ENCODE assay signal across 9 cellular contexts in the genomic region with DNA sequence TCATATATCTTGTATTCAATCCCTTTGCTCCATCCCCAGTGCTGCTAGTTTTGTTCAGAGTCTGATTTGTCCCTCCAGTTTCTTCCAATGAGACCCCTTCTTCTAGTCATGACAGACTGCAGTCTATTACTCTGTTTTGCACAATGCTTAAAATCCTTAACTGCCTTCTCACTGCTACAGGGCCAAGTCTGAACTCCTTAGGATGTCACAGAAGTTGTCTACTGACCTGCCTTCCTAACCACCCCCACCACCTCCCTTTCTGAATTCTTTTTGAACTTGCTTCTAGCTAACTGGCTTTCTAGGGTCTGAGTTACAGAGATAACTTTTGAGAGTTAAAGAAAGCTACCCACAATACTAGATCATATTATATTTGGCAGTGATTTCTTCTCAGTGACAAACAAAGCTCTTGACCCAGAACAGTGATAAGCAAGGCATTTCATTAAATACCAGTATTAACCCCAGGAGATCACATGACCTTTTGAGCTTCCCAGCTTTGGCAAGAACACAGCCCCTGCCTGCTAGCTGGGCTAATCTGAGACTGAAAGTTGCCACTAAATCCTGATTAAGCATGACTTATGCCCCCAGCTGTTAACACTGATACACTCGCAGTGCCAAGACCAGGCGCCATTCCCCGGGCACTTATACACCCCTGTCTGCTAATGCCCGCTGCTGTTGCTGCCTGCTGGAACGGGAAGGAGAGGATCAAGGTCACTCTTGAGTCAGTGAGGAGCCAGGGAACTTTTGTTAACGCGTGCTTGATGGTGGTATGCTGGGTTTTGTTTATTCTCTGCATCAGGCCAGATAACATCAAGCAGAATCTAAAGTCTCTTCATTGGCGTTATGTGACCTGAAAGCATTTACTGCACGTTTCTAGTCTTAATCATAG. TPM values are rescaled to one million over a fixed set of nuclear protein-coding genes. Genes with fewer than 3 reads are reported as not detected.
DNase-seq lines count a peak whose midpoint lies in the region; ATAC-seq and TF ChIP-seq lines count a peak whose summit lies in the region.
"Had no signal": no experiment of that assay in that cellular context is flagged by ENCODE, and none has a peak within 500 bp of the region (broad histone marks: within the 10 kb centered on the region; RNA-seq: fewer than 3 reads in every experiment).

No MANE protein-coding gene starts in this region.

- WGBS in IMR-90 (ENCODE audit: extremely low coverage in 2 of 2, insufficient read length in 1 of 2), 2 experiments, result 0% methylated on average over 1 of the region's 9 CpGs; no CpG with 5 or more reads in 1 of the 2 experiments

- H3K27me3 ChIP-seq in IMR-90 (ENCODE audit: control insufficient read depth, insufficient read depth, low read length), result no peaks in the 10 kb centered on the region
- no peaks in the 10 kb centered on the region for H3K27me3 ChIP-seq in skeletal muscle satellite cell (ENCODE audit: control insufficient read depth, insufficient read depth, low read length)

- no peak overlapping the region for H2BK5ac ChIP-seq in IMR-90 (ENCODE audit: low read depth, low read length, poor library complexity, severe bottlenecking)

- H3K36me3 Mint-ChIP-seq in brain, result no peaks in the 10 kb centered on the region
- no peaks in the 10 kb centered on the region for H3K36me3 Mint-ChIP-seq in activated CD4-positive, alpha-beta T cell treated with anti-CD3 and anti-CD28 coated beads, Interleukin-2, amount 10 ng/mL, durations not matched to agents 24 days and 14 days (ENCODE audit: low read depth)
- H3K36me3 Mint-ChIP-seq in activated CD4-positive, alpha-beta T cell treated with anti-CD3 and anti-CD28 coated beads for 36 hours (ENCODE audit: low read depth), result no peaks in the 10 kb centered on the region

- POLR2A ChIA-PET in IMR-90 (lab: Charles Lee; ENCODE audit: unreplicated experiment), result no interaction called here
- POLR2A ChIA-PET in activated CD4-positive, alpha-beta T cell treated with anti-CD3 and anti-CD28 coated beads for 36 hours (lab: Charles Lee), result no interaction called here

- peak overlapping the region; percentile 3; the same call in 1 of the 2 replicates for H3K18ac ChIP-seq in IMR-90 (ENCODE audit: low read depth, low read length)

- H3K14ac ChIP-seq in IMR-90 (replicated peaks; ENCODE audit: low read depth, low read length), result peak overlapping the region; percentile 46

- TF ChIP-seq POLR2A in IMR-90 (IDR thresholded peaks at IDR 0.05; ENCODE audit: low read depth, low read length), result no peak

- peak overlapping the region; percentile 39; the same call in 2 of the 3 replicates for H2BK15ac ChIP-seq in IMR-90 (ENCODE audit: low read depth, low read length)

- in situ Hi-C loops in IMR-90 (cut with MboI; ENCODE audit: low sequenced_read_pairs), result loop anchor here (25.0 kb wide), 1 partner anchor 625 kb away; no protein-coding TSS in a partner anchor

- H3K4ac ChIP-seq in IMR-90 (ENCODE audit: low read depth, low read length), result peak overlapping the region; percentile 42

- H3K79me1 ChIP-seq in IMR-90 (ENCODE audit: low read depth in 1 of 2, low read length in 2 of 2), result no peaks in the 10 kb centered on the region

- peak overlapping the region; percentile 3; the same call in 1 of the 2 replicates for H4K5ac ChIP-seq in IMR-90 (ENCODE audit: low read depth, low read length)

- peak overlapping the region in 3 of 5 experiments; percentile 44 to 55 (median 50) for H3K4me3 Mint-ChIP-seq in brain
- H3K4me3 Mint-ChIP-seq in activated CD4-positive, alpha-beta T cell treated with anti-CD3 and anti-CD28 coated beads, Interleukin-2, amount 10 ng/mL, durations not matched to agents 24 days and 14 days, result no peak overlapping the region
- no peak overlapping the region for H3K4me3 Mint-ChIP-seq in activated CD4-positive, alpha-beta T cell treated with anti-CD3 and anti-CD28 coated beads for 36 hours
- H3K4me3 Mint-ChIP-seq: activated B cell treated with CpG ODN at 0.5 μM for 24 hours had no signal

- peak overlapping the region; percentile 6 for H2AK9ac ChIP-seq in IMR-90 (replicated peaks; ENCODE audit: low read depth, low read length, poor library complexity)

- TF ChIP-seq RAD21 in IMR-90 (IDR thresholded peaks at IDR 0.05; ENCODE audit: low read length), result no peak

- peak overlapping the region; percentile 78 for H2BK120ac ChIP-seq in IMR-90 (ENCODE audit: low read depth, low read length)

- DNase-seq in IMR-90, result peak; percentile 65
- DNase-seq in iris pigment epithelial cell (ENCODE audit: low read depth), result peak; percentile 52
- no peak for DNase-seq in kidney glomerular epithelial cell (lab: John Stamatoyannopoulos, UW)
- DNase-seq in stimulated activated CD4-positive, alpha-beta T cell treated with anti-CD3 and anti-CD28 coated beads, Interleukin-15, amount 100 ng/mL, for 24 hours, result no peak
- DNase-seq in activated CD4-positive, alpha-beta T cell treated with anti-CD3 and anti-CD28 coated beads, Interleukin-2, amount 10 ng/mL, durations not matched to agents 24 days and 14 days, result no peak
- no peak for DNase-seq in activated CD4-positive, alpha-beta T cell treated with anti-CD3 and anti-CD28 coated beads for 36 hours
- DNase-seq: activated B cell treated with CpG ODN at 0.5 μM for 24 hours had no signal

- peak overlapping the region in 2 of 5 experiments; percentile 11 to 20 for H3K27ac Mint-ChIP-seq in brain
- no peak overlapping the region for H3K27ac Mint-ChIP-seq in activated CD4-positive, alpha-beta T cell treated with anti-CD3 and anti-CD28 coated beads, Interleukin-2, amount 10 ng/mL, durations not matched to agents 24 days and 14 days
- no peak overlapping the region for H3K27ac Mint-ChIP-seq in activated CD4-positive, alpha-beta T cell treated with anti-CD3 and anti-CD28 coated beads for 36 hours
- H3K27ac Mint-ChIP-seq: activated B cell treated with CpG ODN at 0.5 μM for 24 hours had no signal

- peak; percentile 50 for ATAC-seq in IMR-90 (ENCODE audit: low read depth)
- no peak for ATAC-seq in activated CD4-positive, alpha-beta T cell treated with anti-CD3 and anti-CD28 coated beads for 36 hours

- H3K4me2 ChIP-seq in IMR-90 (ENCODE audit: low read depth, low read length) (peak overlapping the region; percentile 46), skeletal muscle satellite cell (ENCODE audit: low read length) (peak overlapping the region; percentile 89)

- no peaks in the 10 kb centered on the region for H3K27me3 Mint-ChIP-seq in brain
- H3K27me3 Mint-ChIP-seq in activated CD4-positive, alpha-beta T cell treated with anti-CD3 and anti-CD28 coated beads, Interleukin-2, amount 10 ng/mL, durations not matched to agents 24 days and 14 days, result peaks cover 20% of the 10 kb centered on the region
- peaks cover 35% of the 10 kb centered on the region for H3K27me3 Mint-ChIP-seq in activated CD4-positive, alpha-beta T cell treated with anti-CD3 and anti-CD28 coated beads for 36 hours

- peak overlapping the region; percentile 65 for H3K27ac ChIP-seq in IMR-90 (ENCODE audit: insufficient read depth, low read length)

- dilution Hi-C loops in IMR-90 (cut with HindIII; ENCODE audit: low sequenced_read_pairs, unreplicated experiment), result no loop called here

- H3K9me3 Mint-ChIP-seq in brain, result no peaks in the 10 kb centered on the region
- H3K9me3 Mint-ChIP-seq in activated CD4-positive, alpha-beta T cell treated with anti-CD3 and anti-CD28 coated beads, Interleukin-2, amount 10 ng/mL, durations not matched to agents 24 days and 14 days, result no peaks in the 10 kb centered on the region
- no peaks in the 10 kb centered on the region for H3K9me3 Mint-ChIP-seq in activated CD4-positive, alpha-beta T cell treated with anti-CD3 and anti-CD28 coated beads for 36 hours (ENCODE audit: low read depth)
- H3K9me3 Mint-ChIP-seq: activated B cell treated with CpG ODN at 0.5 μM for 24 hours had no signal

- H3K9me3 ChIP-seq in IMR-90 (ENCODE audit: control insufficient read depth, insufficient read depth, low read length) (no peaks in the 10 kb centered on the region), skeletal muscle satellite cell (replicated peaks; ENCODE audit: low read length) (no peaks in the 10 kb centered on the region)

- no peaks in the 10 kb centered on the region for H3K36me3 ChIP-seq in IMR-90 (ENCODE audit: control insufficient read depth, insufficient read depth, low read length)
- no peaks in the 10 kb centered on the region for H3K36me3 ChIP-seq in skeletal muscle satellite cell (ENCODE audit: insufficient read depth, low read length)

- no TSS peak for BruUV-seq in IMR-90 (replicated peaks; lab: Mats Ljungman, UMichigan)

- no peaks in the 10 kb centered on the region for H4K20me1 ChIP-seq in IMR-90 (ENCODE audit: insufficient read depth, low read length)

- H3K9ac ChIP-seq in IMR-90 (ENCODE audit: low read depth, low read length), result 0 out of 2 replicates have a peak overlapping the region, but pooled peaks have one; percentile 0
- H3K9ac ChIP-seq in skeletal muscle satellite cell (ENCODE audit: low read depth, low read length), result peak overlapping the region; percentile 77

- no peak overlapping the region; the same call in 1 of the 2 replicates for H2AK5ac ChIP-seq in IMR-90 (ENCODE audit: low read depth, low read length)

- peak overlapping the region; percentile 35; the same call in 1 of the 2 replicates for H3K23ac ChIP-seq in IMR-90 (ENCODE audit: low read depth, low read length)

- H3K4me1 Mint-ChIP-seq in brain, result peaks cover 31% of the 10 kb centered on the region
- no peaks in the 10 kb centered on the region for H3K4me1 Mint-ChIP-seq in activated CD4-positive, alpha-beta T cell treated with anti-CD3 and anti-CD28 coated beads, Interleukin-2, amount 10 ng/mL, durations not matched to agents 24 days and 14 days
- H3K4me1 Mint-ChIP-seq in activated CD4-positive, alpha-beta T cell treated with anti-CD3 and anti-CD28 coated beads for 36 hours, result peaks cover 3% of the 10 kb centered on the region
- H3K4me1 Mint-ChIP-seq: activated B cell treated with CpG ODN at 0.5 μM for 24 hours had no signal

- peak overlapping the region; percentile 60 for H2BK20ac ChIP-seq in IMR-90 (ENCODE audit: low read depth, low read length)

- no peak overlapping the region for H3K4me3 ChIP-seq in IMR-90 (ENCODE audit: insufficient read depth, low read depth, low read length)
- H3K4me3 ChIP-seq in skeletal muscle satellite cell (ENCODE audit: low read length), result peak overlapping the region; percentile 63

- CTCF ChIA-PET in IMR-90 (lab: Yijun Ruan, JAX), result interaction anchor here (0.6 to 2.3 kb wide), 10 partner anchors 10 to 592 kb away, joined by 3 to 20 read pairs (median 3); no protein-coding TSS in a partner anchor
- CTCF ChIA-PET in activated CD4-positive, alpha-beta T cell treated with anti-CD3 and anti-CD28 coated beads for 36 hours (lab: Charles Lee), result interaction anchor here (0.6 to 1.4 kb wide), 3 partner anchors 12 to 388 kb away, joined by 3 read pairs; no protein-coding TSS in a partner anchor

- H4K8ac ChIP-seq in IMR-90 (ENCODE audit: low read depth in 2 of 2, low read length in 2 of 2), result peak overlapping the region; percentile 33 to 43

- TF ChIP-seq CTCF in IMR-90 (conservative IDR thresholded peaks at IDR 0.05; ENCODE audit: low read depth, low read length) (no peak), brain (conservative IDR thresholded peaks at IDR 0.05) (no peak)

- H3K4me1 ChIP-seq in IMR-90 (ENCODE audit: control insufficient read depth, insufficient read depth, low read length) (peaks cover 9% of the 10 kb centered on the region), skeletal muscle satellite cell (ENCODE audit: control insufficient read depth, insufficient read depth, low read length) (peaks cover 37% of the 10 kb centered on the region)

- H3K9me1 ChIP-seq in IMR-90 (ENCODE audit: insufficient read depth, low read length), result no peaks in the 10 kb centered on the region

- H4K91ac ChIP-seq in IMR-90 (ENCODE audit: insufficient read depth, low read depth, low read length), result peak overlapping the region; percentile 35; the same call in 1 of the 2 replicates

- H3K56ac ChIP-seq in IMR-90 (ENCODE audit: extremely low read depth, insufficient read depth, low read length), result peak overlapping the region; percentile 19

- intact Hi-C loops in IMR-90 (cut with micrococcal nuclease), result loop anchor here (1.0 kb wide), 1 partner anchor 182 kb away; no protein-coding TSS in a partner anchor
- intact Hi-C loops in activated CD4-positive, alpha-beta T cell treated with anti-CD3 and anti-CD28 coated beads, Interleukin-2, amount 10 ng/mL, durations not matched to agents 24 days and 14 days (cut with micrococcal nuclease), result no loop called here
- intact Hi-C loops in activated CD4-positive, alpha-beta T cell treated with anti-CD3 and anti-CD28 coated beads for 36 hours (cut with DNase I, micrococcal nuclease), result no loop called here

- peak overlapping the region; percentile 82 for H2AFZ ChIP-seq in IMR-90 (replicated peaks; ENCODE audit: low read length, poor library complexity)

RNA-seq across cellular contexts. Expression of a gene that starts 36.4 kb away (rescaled TPM):
- 49.2 and 62.2 TPM in 2 replicates for total RNA-seq in IMR-90 (2012; rRNA removed)
- polyA plus RNA-seq in IMR-90 (2012; rRNA removed) (38.2 and 44.3 TPM in 2 replicates), brain (ENCODE audit: insufficient read depth, low read depth, low replicate concordance) (43.5 TPM)
- 21.1 and 26.2 TPM in 2 replicates for polyA plus RNA-seq in IMR-90 (2012; cell fraction: cytosol; rRNA removed)
- polyA plus RNA-seq in IMR-90 (2012; cell fraction: nucleus; rRNA removed; ENCODE audit: low replicate concordance), result 62.0 and 66.3 TPM in 2 replicates
- 128 and 130 TPM in 2 replicates for total RNA-seq in skeletal muscle satellite cell (2012; rRNA removed)
- total RNA-seq in activated CD4-positive, alpha-beta T cell treated with anti-CD3 and anti-CD28 coated beads, Interleukin-2, amount 10 ng/mL, durations not matched to agents 24 days and 14 days, result not detected in 2 replicates
- total RNA-seq in activated CD4-positive, alpha-beta T cell treated with anti-CD3 and anti-CD28 coated beads for 36 hours, result not detected
- total RNA-seq: activated B cell treated with CpG ODN at 0.5 μM for 24 hours had no signal

Comparison
In these comparisons a context has a peak if more than half of its experiments do, and no peak if none do; other contexts are left out.
1. DNase-seq: peak in IMR-90 (single experiment) and iris pigment epithelial cell (single experiment); none in kidney glomerular epithelial cell (single experiment), stimulated activated CD4-positive, alpha-beta T cell treated with anti-CD3 and anti-CD28 coated beads, Interleukin-15, amount 100 ng/mL, for 24 hours (single experiment), activated CD4-positive, alpha-beta T cell treated with anti-CD3 and anti-CD28 coated beads, Interleukin-2, amount 10 ng/mL, durations not matched to agents 24 days and 14 days (single experiment) and activated CD4-positive, alpha-beta T cell treated with anti-CD3 and anti-CD28 coated beads for 36 hours (single experiment).
2. H3K4me3 Mint-ChIP-seq: peak in brain (3 of 5); none in activated CD4-positive, alpha-beta T cell treated with anti-CD3 and anti-CD28 coated beads, Interleukin-2, amount 10 ng/mL, durations not matched to agents 24 days and 14 days (single experiment) and activated CD4-positive, alpha-beta T cell treated with anti-CD3 and anti-CD28 coated beads for 36 hours (single experiment).
3. RNA of a gene that starts 36.4 kb away (total RNA-seq): 49.2 to 62.2 TPM in IMR-90; not detected in activated CD4-positive, alpha-beta T cell treated with anti-CD3 and anti-CD28 coated beads, Interleukin-2, amount 10 ng/mL, durations not matched to agents 24 days and 14 days and not detected in activated CD4-positive, alpha-beta T cell treated with anti-CD3 and anti-CD28 coated beads for 36 hours; every median in the first group is over 10 times any median in the second.